ENCODE assay signal across 1 cellular context in the genomic region with DNA sequence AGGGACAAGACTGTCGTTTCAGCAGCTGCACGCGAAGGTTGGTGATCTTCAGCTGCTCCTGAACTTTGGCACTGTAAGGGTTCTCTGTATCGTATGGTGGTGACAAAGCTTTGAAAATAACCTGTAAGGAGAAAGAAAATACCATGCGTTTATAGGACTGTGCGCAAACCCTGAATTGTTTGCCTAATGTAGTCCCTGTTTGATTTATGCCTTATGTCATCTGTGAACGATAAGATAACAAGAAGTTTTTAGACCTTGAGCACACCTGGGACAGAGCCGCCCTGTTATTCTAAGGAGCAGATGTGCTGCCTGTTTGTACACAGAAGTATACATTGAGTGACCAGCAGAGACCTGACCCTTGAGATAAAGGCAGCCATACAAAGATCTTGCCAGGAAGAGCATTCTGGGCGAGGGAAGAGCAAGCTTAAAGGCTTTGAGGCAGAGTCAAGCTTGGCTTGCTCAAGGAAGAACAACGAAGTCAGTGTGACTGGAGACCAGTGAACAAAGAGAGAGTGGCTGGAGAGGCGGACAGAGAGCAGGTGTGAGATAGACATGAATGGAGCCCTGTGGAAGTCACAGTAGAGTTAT.
TF ChIP-seq lines count a peak whose summit lies in the region.

No MANE protein-coding gene starts in this region.

TF ChIP-seq in HepG2, 621 proteins besides CTCF, POLR2A, EP300 and RAD21 (continued from another document):
- TF ChIP-seq, protein P1, sequence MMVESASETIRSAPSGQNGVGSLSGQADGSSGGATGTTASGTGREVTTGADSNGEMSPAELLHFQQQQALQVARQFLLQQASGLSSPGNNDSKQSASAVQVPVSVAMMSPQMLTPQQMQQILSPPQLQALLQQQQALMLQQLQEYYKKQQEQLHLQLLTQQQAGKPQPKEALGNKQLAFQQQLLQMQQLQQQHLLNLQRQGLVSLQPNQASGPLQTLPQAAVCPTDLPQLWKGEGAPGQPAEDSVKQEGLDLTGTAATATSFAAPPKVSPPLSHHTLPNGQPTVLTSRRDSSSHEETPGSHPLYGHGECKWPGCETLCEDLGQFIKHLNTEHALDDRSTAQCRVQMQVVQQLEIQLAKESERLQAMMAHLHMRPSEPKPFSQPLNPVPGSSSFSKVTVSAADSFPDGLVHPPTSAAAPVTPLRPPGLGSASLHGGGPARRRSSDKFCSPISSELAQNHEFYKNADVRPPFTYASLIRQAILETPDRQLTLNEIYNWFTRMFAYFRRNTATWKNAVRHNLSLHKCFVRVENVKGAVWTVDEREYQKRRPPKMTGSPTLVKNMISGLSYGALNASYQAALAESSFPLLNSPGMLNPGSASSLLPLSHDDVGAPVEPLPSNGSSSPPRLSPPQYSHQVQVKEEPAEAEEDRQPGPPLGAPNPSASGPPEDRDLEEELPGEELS (CRISPR knock-in tag; IDR thresholded peaks at IDR 0.05) = peak; percentile 79
- TF ChIP-seq FLYWCH1 (CRISPR knock-in tag; IDR thresholded peaks at IDR 0.05) (no peak), NONO (IDR thresholded peaks at IDR 0.05) (no peak), NONO (CRISPR knock-in tag; conservative IDR thresholded peaks at IDR 0.05) (peak; percentile 68), YEATS2 (CRISPR knock-in tag; IDR thresholded peaks at IDR 0.05; ENCODE audit: borderline replicate concordance) (peak; percentile 31; the same call in 1 of the 2 replicates), XRCC5 (optimal IDR thresholded peaks at IDR 0.05; ENCODE audit: low read length) (peak; percentile 66), MYNN (CRISPR knock-in tag; IDR thresholded peaks at IDR 0.05; ENCODE audit: low read depth) (no peak), SALL1 (CRISPR knock-in tag; IDR thresholded peaks at IDR 0.05) (peak; percentile 87), SAP130 (CRISPR knock-in tag; IDR thresholded peaks at IDR 0.05; ENCODE audit: low read depth) (peak; percentile 35), ZMYM2 (CRISPR knock-in tag; IDR thresholded peaks at IDR 0.05) (peak; percentile 82; the same call in 1 of the 2 replicates), HMG20A (CRISPR knock-in tag; IDR thresholded peaks at IDR 0.05; ENCODE audit: borderline replicate concordance) (peak; percentile 54; the same call in 1 of the 2 replicates), ISX (CRISPR knock-in tag; conservative IDR thresholded peaks at IDR 0.05) (no peak), EED (CRISPR knock-in tag; IDR thresholded peaks at IDR 0.05) (no peak), PAXIP1 (CRISPR knock-in tag; conservative IDR thresholded peaks at IDR 0.05) (peak; percentile 85)
- TF ChIP-seq, protein P2, sequence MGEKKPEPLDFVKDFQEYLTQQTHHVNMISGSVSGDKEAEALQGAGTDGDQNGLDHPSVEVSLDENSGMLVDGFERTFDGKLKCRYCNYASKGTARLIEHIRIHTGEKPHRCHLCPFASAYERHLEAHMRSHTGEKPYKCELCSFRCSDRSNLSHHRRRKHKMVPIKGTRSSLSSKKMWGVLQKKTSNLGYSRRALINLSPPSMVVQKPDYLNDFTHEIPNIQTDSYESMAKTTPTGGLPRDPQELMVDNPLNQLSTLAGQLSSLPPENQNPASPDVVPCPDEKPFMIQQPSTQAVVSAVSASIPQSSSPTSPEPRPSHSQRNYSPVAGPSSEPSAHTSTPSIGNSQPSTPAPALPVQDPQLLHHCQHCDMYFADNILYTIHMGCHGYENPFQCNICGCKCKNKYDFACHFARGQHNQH (CRISPR knock-in tag; IDR thresholded peaks at IDR 0.05) = peak; percentile 61; the same call in 1 of the 2 replicates
- TF ChIP-seq, protein P3, sequence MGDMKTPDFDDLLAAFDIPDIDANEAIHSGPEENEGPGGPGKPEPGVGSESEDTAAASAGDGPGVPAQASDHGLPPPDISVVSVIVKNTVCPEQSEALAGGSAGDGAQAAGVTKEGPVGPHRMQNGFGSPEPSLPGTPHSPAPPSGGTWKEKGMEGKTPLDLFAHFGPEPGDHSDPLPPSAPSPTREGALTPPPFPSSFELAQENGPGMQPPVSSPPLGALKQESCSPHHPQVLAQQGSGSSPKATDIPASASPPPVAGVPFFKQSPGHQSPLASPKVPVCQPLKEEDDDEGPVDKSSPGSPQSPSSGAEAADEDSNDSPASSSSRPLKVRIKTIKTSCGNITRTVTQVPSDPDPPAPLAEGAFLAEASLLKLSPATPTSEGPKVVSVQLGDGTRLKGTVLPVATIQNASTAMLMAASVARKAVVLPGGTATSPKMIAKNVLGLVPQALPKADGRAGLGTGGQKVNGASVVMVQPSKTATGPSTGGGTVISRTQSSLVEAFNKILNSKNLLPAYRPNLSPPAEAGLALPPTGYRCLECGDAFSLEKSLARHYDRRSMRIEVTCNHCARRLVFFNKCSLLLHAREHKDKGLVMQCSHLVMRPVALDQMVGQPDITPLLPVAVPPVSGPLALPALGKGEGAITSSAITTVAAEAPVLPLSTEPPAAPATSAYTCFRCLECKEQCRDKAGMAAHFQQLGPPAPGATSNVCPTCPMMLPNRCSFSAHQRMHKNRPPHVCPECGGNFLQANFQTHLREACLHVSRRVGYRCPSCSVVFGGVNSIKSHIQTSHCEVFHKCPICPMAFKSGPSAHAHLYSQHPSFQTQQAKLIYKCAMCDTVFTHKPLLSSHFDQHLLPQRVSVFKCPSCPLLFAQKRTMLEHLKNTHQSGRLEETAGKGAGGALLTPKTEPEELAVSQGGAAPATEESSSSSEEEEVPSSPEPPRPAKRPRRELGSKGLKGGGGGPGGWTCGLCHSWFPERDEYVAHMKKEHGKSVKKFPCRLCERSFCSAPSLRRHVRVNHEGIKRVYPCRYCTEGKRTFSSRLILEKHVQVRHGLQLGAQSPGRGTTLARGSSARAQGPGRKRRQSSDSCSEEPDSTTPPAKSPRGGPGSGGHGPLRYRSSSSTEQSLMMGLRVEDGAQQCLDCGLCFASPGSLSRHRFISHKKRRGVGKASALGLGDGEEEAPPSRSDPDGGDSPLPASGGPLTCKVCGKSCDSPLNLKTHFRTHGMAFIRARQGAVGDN (CRISPR knock-in tag; IDR thresholded peaks at IDR 0.05) = no peak
- TF ChIP-seq, protein P4, sequence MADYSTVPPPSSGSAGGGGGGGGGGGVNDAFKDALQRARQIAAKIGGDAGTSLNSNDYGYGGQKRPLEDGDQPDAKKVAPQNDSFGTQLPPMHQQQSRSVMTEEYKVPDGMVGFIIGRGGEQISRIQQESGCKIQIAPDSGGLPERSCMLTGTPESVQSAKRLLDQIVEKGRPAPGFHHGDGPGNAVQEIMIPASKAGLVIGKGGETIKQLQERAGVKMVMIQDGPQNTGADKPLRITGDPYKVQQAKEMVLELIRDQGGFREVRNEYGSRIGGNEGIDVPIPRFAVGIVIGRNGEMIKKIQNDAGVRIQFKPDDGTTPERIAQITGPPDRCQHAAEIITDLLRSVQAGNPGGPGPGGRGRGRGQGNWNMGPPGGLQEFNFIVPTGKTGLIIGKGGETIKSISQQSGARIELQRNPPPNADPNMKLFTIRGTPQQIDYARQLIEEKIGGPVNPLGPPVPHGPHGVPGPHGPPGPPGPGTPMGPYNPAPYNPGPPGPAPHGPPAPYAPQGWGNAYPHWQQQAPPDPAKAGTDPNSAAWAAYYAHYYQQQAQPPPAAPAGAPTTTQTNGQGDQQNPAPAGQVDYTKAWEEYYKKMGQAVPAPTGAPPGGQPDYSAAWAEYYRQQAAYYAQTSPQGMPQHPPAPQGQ (CRISPR knock-in tag; IDR thresholded peaks at IDR 0.05; ENCODE audit: borderline replicate concordance) = no peak
